ENCODE assay signal across 32 cellular contexts in the genomic region with DNA sequence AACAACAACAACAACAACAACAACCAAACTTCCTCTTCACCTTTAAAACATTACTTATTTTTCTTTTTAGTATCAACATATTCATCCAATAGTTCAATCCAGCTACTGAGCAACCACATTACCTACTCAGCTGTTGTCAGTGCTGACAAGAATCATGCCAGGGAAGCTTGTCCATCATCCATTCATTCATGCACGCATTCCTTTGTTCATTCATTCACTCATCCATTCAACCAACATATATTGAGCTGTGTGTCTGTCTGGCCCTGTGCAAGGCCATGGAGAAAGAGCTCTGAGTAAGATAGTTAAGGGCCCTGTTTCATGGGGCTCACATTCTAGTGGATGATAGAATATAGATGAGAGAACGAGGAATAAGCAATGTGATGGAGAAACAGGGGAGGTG.
"Had no signal": no experiment of that assay in that cellular context is flagged by ENCODE, and none has a peak within 500 bp of the region (broad histone marks: within the 10 kb centered on the region; RNA-seq: fewer than 3 reads in every experiment).

No MANE protein-coding gene starts in this region.

- H3K27me3 ChIP-seq: adrenal gland, body of pancreas, brain microvascular endothelial cell, breast epithelium had no signal

- DNase-seq: activated B cell treated with CpG ODN at 0.5 μM for 24 hours; activated CD4-positive, alpha-beta memory T cell treated with anti-CD3 and anti-CD28 coated beads for 36 hours; activated CD4-positive, alpha-beta T cell treated with anti-CD3 and anti-CD28 coated beads for 4 hours; activated CD4-positive, alpha-beta T cell treated with anti-CD3 and anti-CD28 coated beads, Interleukin-2, amount 10 ng/mL, durations not matched to agents 24 days and 14 days; activated CD4-positive, alpha-beta T cell treated with anti-CD3 and anti-CD28 coated beads, Interleukin-2, amount 50 U/mL, for 1 hour; activated CD4-positive, alpha-beta T cell treated with anti-CD3 and anti-CD28 coated beads, Interleukin-2, amount 50 U/mL, for 4 hours; activated CD4-positive, CD25-positive, alpha-beta regulatory T cell treated with anti-CD3 and anti-CD28 coated beads, Interleukin-2, amount 50 U/mL, for 72 hours; activated CD8-positive, alpha-beta memory T cell treated with anti-CD3 and anti-CD28 coated beads, Interleukin-2, amount 50 U/mL, for 4 hours; activated CD8-positive, alpha-beta T cell treated with anti-CD3 and anti-CD28 coated beads for 36 hours; activated effector memory CD4-positive, alpha-beta T cell treated with anti-CD3 and anti-CD28 coated beads, Interleukin-2, amount 50 U/mL, for 16 hours; activated gamma-delta T cell treated with Interleukin-2 at 50 U/mL for 16 hours; activated naive CD4-positive, alpha-beta T cell; activated naive CD4-positive, alpha-beta T cell treated with anti-CD3 and anti-CD28 coated beads for 36 hours; activated naive CD4-positive, alpha-beta T cell treated with anti-CD3 and anti-CD28 coated beads, Interleukin-2, amount 50 U/mL, for 16 hours; activated naive CD8-positive, alpha-beta T cell treated with anti-CD3 and anti-CD28 coated beads for 36 hours; activated T-cell treated with anti-CD3 and anti-CD28 coated beads for 4 hours; activated T-cell treated with anti-CD3 and anti-CD28 coated beads, Interleukin-2, amount 50 U/mL, for 1 hour; activated T-cell treated with anti-CD3 and anti-CD28 coated beads, Interleukin-2, amount 50 U/mL, for 4 hours; activated T-cell treated with anti-CD3 and anti-CD28 coated beads, Interleukin-2, amount 50 U/mL, for 72 hours; adrenal gland; amniotic stem cell; aorta; body of pancreas; brain microvascular endothelial cell; central memory CD4-positive, alpha-beta T cell; T-helper 1 cell; T-helper 2 cell; T-helper 9 cell had no signal

- ATAC-seq: activated CD8-positive, alpha-beta T cell treated with anti-CD3 and anti-CD28 coated beads for 36 hours; activated naive CD4-positive, alpha-beta T cell treated with anti-CD3 and anti-CD28 coated beads, Interleukin-2, amount 50 U/mL, for 72 hours; activated T-cell treated with anti-CD3 and anti-CD28 coated beads, Interleukin-2, amount 50 U/mL, for 4 hours; activated T-cell treated with anti-CD3 and anti-CD28 coated beads, Interleukin-2, amount 50 U/mL, for 72 hours; activated T-helper 17 cell treated with anti-CD3 and anti-CD28 coated beads, Interleukin-2, amount 50 U/mL, for 72 hours; body of pancreas had no signal

- H3K4me3 ChIP-seq: adrenal gland, body of pancreas, breast epithelium had no signal

- H3K4me1 ChIP-seq: adrenal gland, body of pancreas, breast epithelium had no signal

- H3K27ac ChIP-seq: adrenal gland, body of pancreas, brain microvascular endothelial cell, breast epithelium, VCaP had no signal

- H3K36me3 ChIP-seq: adrenal gland, brain microvascular endothelial cell, breast epithelium had no signal

- H3K9me3 ChIP-seq: adrenal gland, body of pancreas, breast epithelium had no signal
